Comparison of ENCODE assay signal across 1 cellular context in the genomic region with DNA sequence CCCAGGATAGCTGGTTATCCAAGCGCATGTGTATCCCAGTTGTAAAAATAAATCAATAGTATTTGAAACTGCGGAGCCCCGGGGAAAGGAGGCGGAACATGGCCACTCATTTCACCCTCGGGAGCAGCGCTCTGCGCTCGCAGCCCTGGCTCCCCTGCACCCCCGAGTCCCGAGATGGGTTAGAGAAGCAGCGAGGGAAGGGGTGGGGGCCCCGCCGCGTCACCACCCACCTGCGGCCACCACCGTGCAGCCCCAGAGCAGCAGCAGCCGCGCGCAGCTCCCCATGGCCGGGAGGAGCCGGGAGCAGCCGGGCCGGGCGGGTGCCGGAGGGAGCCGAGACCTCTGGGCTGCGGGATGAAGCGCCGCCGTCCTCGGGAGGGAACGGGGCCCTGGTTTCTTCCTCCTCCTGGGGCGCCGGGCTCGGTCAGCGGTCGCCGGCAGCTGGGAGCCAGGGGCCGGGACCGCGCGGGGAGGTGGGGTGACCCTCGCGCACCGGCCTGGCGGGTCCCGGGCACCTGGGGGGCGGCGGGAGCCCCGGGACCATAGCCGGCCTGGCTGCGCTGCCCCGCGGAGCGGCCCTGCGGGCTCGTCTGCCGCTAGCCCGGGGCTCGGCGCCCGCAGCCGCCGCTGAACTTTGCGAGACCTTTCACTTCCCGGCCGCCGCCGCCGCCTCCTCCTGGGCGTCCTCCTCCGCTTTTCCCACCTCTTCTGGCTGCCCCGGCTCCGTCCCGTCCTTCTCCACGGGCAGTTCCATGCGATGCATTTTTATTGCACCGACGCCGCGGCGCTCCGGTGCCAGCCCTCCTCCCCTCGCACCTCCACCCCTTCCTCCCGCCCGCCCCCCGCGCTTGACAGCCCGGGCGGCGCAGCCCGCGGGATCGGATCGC.
TF ChIP-seq lines count a peak whose summit lies in the region.

A gene (minus strand): TSS at position 740 of the 887 bp plus-strand sequence. CDS start 455 bp downstream, at position 285.

TF ChIP-seq in H1, 55 proteins besides CTCF, POLR2A, EP300 and RAD21 (continued from another document):
- TF ChIP-seq, protein P1, sequence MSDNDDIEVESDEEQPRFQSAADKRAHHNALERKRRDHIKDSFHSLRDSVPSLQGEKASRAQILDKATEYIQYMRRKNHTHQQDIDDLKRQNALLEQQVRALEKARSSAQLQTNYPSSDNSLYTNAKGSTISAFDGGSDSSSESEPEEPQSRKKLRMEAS (IDR thresholded peaks at IDR 0.05): peak; percentile 29; the same call in 1 of the 2 replicates
- TF ChIP-seq YY1 (IDR thresholded peaks at IDR 0.05; ENCODE audit: low read depth, low read length) (0 out of 2 replicates have a peak, but pooled peaks have one; percentile 2), HDAC2 (IDR thresholded peaks at IDR 0.05; ENCODE audit: borderline replicate concordance in 1 of 2, low read depth in 2 of 2, low read length in 2 of 2) (no peak), RBBP5 (IDR thresholded peaks at IDR 0.05; ENCODE audit: borderline replicate concordance, low read depth, low read length) (peak; percentile 18; the same call in 1 of the 2 replicates), RNF2 (IDR thresholded peaks at IDR 0.05; ENCODE audit: borderline replicate concordance, low read depth, low read length, missing control alignments, poor library complexity, severe bottlenecking) (no peak), TAF1 (IDR thresholded peaks at IDR 0.05; ENCODE audit: low read depth, low read length) (no peak), SP2 (IDR thresholded peaks at IDR 0.05; ENCODE audit: low read length) (no peak), SUZ12 (IDR thresholded peaks at IDR 0.05; ENCODE audit: low read length) (peak; percentile 36), EZH2 (IDR thresholded peaks at IDR 0.05; ENCODE audit: low read depth, low read length, severe bottlenecking) (peak; percentile 59), PHF8 (conservative IDR thresholded peaks at IDR 0.05; ENCODE audit: low read depth, low read length) (peak; percentile 39), KDM4A (IDR thresholded peaks at IDR 0.05; ENCODE audit: low read depth, low read length, severe bottlenecking) (peak; percentile 80)
- TF ChIP-seq, protein P2, sequence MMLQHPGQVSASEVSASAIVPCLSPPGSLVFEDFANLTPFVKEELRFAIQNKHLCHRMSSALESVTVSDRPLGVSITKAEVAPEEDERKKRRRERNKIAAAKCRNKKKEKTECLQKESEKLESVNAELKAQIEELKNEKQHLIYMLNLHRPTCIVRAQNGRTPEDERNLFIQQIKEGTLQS (IDR thresholded peaks at IDR 0.05; ENCODE audit: insufficient read depth, low read depth, low read length): no peak
- TF ChIP-seq, protein P3, sequence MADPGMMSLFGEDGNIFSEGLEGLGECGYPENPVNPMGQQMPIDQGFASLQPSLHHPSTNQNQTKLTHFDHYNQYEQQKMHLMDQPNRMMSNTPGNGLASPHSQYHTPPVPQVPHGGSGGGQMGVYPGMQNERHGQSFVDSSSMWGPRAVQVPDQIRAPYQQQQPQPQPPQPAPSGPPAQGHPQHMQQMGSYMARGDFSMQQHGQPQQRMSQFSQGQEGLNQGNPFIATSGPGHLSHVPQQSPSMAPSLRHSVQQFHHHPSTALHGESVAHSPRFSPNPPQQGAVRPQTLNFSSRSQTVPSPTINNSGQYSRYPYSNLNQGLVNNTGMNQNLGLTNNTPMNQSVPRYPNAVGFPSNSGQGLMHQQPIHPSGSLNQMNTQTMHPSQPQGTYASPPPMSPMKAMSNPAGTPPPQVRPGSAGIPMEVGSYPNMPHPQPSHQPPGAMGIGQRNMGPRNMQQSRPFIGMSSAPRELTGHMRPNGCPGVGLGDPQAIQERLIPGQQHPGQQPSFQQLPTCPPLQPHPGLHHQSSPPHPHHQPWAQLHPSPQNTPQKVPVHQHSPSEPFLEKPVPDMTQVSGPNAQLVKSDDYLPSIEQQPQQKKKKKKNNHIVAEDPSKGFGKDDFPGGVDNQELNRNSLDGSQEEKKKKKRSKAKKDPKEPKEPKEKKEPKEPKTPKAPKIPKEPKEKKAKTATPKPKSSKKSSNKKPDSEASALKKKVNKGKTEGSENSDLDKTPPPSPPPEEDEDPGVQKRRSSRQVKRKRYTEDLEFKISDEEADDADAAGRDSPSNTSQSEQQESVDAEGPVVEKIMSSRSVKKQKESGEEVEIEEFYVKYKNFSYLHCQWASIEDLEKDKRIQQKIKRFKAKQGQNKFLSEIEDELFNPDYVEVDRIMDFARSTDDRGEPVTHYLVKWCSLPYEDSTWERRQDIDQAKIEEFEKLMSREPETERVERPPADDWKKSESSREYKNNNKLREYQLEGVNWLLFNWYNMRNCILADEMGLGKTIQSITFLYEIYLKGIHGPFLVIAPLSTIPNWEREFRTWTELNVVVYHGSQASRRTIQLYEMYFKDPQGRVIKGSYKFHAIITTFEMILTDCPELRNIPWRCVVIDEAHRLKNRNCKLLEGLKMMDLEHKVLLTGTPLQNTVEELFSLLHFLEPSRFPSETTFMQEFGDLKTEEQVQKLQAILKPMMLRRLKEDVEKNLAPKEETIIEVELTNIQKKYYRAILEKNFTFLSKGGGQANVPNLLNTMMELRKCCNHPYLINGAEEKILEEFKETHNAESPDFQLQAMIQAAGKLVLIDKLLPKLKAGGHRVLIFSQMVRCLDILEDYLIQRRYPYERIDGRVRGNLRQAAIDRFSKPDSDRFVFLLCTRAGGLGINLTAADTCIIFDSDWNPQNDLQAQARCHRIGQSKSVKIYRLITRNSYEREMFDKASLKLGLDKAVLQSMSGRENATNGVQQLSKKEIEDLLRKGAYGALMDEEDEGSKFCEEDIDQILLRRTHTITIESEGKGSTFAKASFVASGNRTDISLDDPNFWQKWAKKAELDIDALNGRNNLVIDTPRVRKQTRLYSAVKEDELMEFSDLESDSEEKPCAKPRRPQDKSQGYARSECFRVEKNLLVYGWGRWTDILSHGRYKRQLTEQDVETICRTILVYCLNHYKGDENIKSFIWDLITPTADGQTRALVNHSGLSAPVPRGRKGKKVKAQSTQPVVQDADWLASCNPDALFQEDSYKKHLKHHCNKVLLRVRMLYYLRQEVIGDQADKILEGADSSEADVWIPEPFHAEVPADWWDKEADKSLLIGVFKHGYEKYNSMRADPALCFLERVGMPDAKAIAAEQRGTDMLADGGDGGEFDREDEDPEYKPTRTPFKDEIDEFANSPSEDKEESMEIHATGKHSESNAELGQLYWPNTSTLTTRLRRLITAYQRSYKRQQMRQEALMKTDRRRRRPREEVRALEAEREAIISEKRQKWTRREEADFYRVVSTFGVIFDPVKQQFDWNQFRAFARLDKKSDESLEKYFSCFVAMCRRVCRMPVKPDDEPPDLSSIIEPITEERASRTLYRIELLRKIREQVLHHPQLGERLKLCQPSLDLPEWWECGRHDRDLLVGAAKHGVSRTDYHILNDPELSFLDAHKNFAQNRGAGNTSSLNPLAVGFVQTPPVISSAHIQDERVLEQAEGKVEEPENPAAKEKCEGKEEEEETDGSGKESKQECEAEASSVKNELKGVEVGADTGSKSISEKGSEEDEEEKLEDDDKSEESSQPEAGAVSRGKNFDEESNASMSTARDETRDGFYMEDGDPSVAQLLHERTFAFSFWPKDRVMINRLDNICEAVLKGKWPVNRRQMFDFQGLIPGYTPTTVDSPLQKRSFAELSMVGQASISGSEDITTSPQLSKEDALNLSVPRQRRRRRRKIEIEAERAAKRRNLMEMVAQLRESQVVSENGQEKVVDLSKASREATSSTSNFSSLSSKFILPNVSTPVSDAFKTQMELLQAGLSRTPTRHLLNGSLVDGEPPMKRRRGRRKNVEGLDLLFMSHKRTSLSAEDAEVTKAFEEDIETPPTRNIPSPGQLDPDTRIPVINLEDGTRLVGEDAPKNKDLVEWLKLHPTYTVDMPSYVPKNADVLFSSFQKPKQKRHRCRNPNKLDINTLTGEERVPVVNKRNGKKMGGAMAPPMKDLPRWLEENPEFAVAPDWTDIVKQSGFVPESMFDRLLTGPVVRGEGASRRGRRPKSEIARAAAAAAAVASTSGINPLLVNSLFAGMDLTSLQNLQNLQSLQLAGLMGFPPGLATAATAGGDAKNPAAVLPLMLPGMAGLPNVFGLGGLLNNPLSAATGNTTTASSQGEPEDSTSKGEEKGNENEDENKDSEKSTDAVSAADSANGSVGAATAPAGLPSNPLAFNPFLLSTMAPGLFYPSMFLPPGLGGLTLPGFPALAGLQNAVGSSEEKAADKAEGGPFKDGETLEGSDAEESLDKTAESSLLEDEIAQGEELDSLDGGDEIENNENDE (IDR thresholded peaks at IDR 0.05; ENCODE audit: insufficient replicate concordance, low read length): no peak
